2 cellular contexts compared by ENCODE assay signal in genomic region chr1:12022036-12022435, GRCh38.
A peak's percentile ranks its signal among the peaks of the same experiment; 100 is the strongest.
TF ChIP-seq lines count a peak whose summit lies in the region.

No MANE protein-coding gene starts in this region.

TF ChIP-seq in IMR-90, 13 proteins besides CTCF, POLR2A, EP300 and RAD21:
- TF ChIP-seq MAFK (IDR thresholded peaks at IDR 0.05; ENCODE audit: low read depth, low read length) (no peak), RCOR1 (IDR thresholded peaks at IDR 0.05; ENCODE audit: insufficient replicate concordance, low read length) (no peak), NFE2L2 (IDR thresholded peaks at IDR 0.05; ENCODE audit: low read depth, low read length) (no peak), CEBPB (IDR thresholded peaks at IDR 0.05; ENCODE audit: low read depth, low read length) (no peak), CHD1 (IDR thresholded peaks at IDR 0.05; ENCODE audit: low read depth, low read length) (no peak), BHLHE40 (IDR thresholded peaks at IDR 0.05; ENCODE audit: low read depth, low read length) (no peak), MAZ (IDR thresholded peaks at IDR 0.05; ENCODE audit: borderline replicate concordance, low read depth, low read length) (no peak), SMC3 (IDR thresholded peaks at IDR 0.05; ENCODE audit: low read depth, low read length) (no peak), RFX5 (IDR thresholded peaks at IDR 0.05; ENCODE audit: low read depth, low read length) (no peak), MXI1 (IDR thresholded peaks at IDR 0.05; ENCODE audit: borderline replicate concordance, low read depth, low read length) (no peak), FOS (IDR thresholded peaks at IDR 0.05; ENCODE audit: low read depth, low read length) (no peak)
- TF ChIP-seq, protein P1, sequence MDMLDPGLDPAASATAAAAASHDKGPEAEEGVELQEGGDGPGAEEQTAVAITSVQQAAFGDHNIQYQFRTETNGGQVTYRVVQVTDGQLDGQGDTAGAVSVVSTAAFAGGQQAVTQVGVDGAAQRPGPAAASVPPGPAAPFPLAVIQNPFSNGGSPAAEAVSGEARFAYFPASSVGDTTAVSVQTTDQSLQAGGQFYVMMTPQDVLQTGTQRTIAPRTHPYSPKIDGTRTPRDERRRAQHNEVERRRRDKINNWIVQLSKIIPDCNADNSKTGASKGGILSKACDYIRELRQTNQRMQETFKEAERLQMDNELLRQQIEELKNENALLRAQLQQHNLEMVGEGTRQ (IDR thresholded peaks at IDR 0.05; ENCODE audit: low read depth, low read length): no peak
- TF ChIP-seq, protein P2, sequence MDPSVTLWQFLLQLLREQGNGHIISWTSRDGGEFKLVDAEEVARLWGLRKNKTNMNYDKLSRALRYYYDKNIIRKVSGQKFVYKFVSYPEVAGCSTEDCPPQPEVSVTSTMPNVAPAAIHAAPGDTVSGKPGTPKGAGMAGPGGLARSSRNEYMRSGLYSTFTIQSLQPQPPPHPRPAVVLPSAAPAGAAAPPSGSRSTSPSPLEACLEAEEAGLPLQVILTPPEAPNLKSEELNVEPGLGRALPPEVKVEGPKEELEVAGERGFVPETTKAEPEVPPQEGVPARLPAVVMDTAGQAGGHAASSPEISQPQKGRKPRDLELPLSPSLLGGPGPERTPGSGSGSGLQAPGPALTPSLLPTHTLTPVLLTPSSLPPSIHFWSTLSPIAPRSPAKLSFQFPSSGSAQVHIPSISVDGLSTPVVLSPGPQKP (IDR thresholded peaks at IDR 0.05; ENCODE audit: borderline replicate concordance, low read depth, low read length): no peak

TF ChIP-seq in K562, 482 proteins besides CTCF, POLR2A, EP300 and RAD21:
- TF ChIP-seq ZC3H4 (CRISPR knock-in tag; IDR thresholded peaks at IDR 0.05; ENCODE audit: borderline replicate concordance) (0 out of 2 replicates have a peak, but pooled peaks have one; percentile 29), MECOM (CRISPR knock-in tag; IDR thresholded peaks at IDR 0.05) (no peak), MCM2 (IDR thresholded peaks at IDR 0.05; ENCODE audit: low read depth) (no peak)
